In genomic region chr10:62007145-62007544, GRCh38 we compare ENCODE assay signal across 24 cellular contexts.
DNase-seq lines count a peak whose midpoint lies in the region; ATAC-seq and TF ChIP-seq lines count a peak whose summit lies in the region.
"Had no signal": no experiment of that assay in that cellular context is flagged by ENCODE, and none has a peak within 500 bp of the region (broad histone marks: within the 10 kb centered on the region; RNA-seq: fewer than 3 reads in every experiment).

No MANE protein-coding gene starts in this region.

- no peaks in the 10 kb centered on the region for H4K20me1 ChIP-seq in OCI-LY7 (ENCODE audit: insufficient read depth, low read length)

- H3K9me3 Mint-ChIP-seq in activated CD4-positive, alpha-beta T cell treated with anti-CD3 and anti-CD28 coated beads, Interleukin-2, amount 10 ng/mL, durations not matched to agents 24 days and 14 days, result peaks cover 18% of the 10 kb centered on the region
- no peaks in the 10 kb centered on the region for H3K9me3 Mint-ChIP-seq in activated naive CD8-positive, alpha-beta T cell (ENCODE audit: low read depth)
- peaks cover 3% of the 10 kb centered on the region for H3K9me3 Mint-ChIP-seq in activated naive CD8-positive, alpha-beta T cell treated with anti-CD3 and anti-CD28 coated beads for 36 hours
- H3K9me3 Mint-ChIP-seq in memory B cell, result no peaks in the 10 kb centered on the region
- H3K9me3 Mint-ChIP-seq: CD8-positive, alpha-beta memory T cell had no signal

- peaks cover 73% of the 10 kb centered on the region for H3K36me3 ChIP-seq in OCI-LY7 (ENCODE audit: insufficient read depth, low read length)
- H3K36me3 ChIP-seq: HAP-1 had no signal

- no peak overlapping the region for H2AFZ ChIP-seq in OCI-LY7 (ENCODE audit: low read length)
- H2AFZ ChIP-seq: GM23248 had no signal

- H3K79me2 ChIP-seq in OCI-LY7 (ENCODE audit: insufficient read depth, low read depth, low read length), result peaks cover 26% of the 10 kb centered on the region; the same call in 1 of the 2 replicates

- no peak for ATAC-seq in memory B cell (ENCODE audit: low read depth)
- ATAC-seq: Right ventricle myocardium inferior had no signal

- H3K4me3 Mint-ChIP-seq in activated CD4-positive, alpha-beta T cell treated with anti-CD3 and anti-CD28 coated beads, Interleukin-2, amount 10 ng/mL, durations not matched to agents 24 days and 14 days, result no peak overlapping the region
- no peak overlapping the region for H3K4me3 Mint-ChIP-seq in activated naive CD8-positive, alpha-beta T cell
- no peak overlapping the region for H3K4me3 Mint-ChIP-seq in activated naive CD8-positive, alpha-beta T cell treated with anti-CD3 and anti-CD28 coated beads for 36 hours
- H3K4me3 Mint-ChIP-seq in memory B cell, result no peak overlapping the region
- H3K4me3 Mint-ChIP-seq: CD8-positive, alpha-beta memory T cell had no signal

- TF ChIP-seq CTCF in OCI-LY7 (conservative IDR thresholded peaks at IDR 0.05; ENCODE audit: low read length) (no peak), RWPE1 (conservative IDR thresholded peaks at IDR 0.05; ENCODE audit: low read depth) (no peak)

- H3K27me3 Mint-ChIP-seq in activated CD4-positive, alpha-beta T cell treated with anti-CD3 and anti-CD28 coated beads, Interleukin-2, amount 10 ng/mL, durations not matched to agents 24 days and 14 days, result no peaks in the 10 kb centered on the region
- H3K27me3 Mint-ChIP-seq in activated naive CD8-positive, alpha-beta T cell, result no peaks in the 10 kb centered on the region
- H3K27me3 Mint-ChIP-seq in activated naive CD8-positive, alpha-beta T cell treated with anti-CD3 and anti-CD28 coated beads for 36 hours, result no peaks in the 10 kb centered on the region
- H3K27me3 Mint-ChIP-seq in memory B cell, result no peaks in the 10 kb centered on the region
- H3K27me3 Mint-ChIP-seq: CD8-positive, alpha-beta memory T cell had no signal

- H3K9me3 ChIP-seq in OCI-LY7 (ENCODE audit: low read length), result no peaks in the 10 kb centered on the region
- H3K9me3 ChIP-seq: HAP-1, SJSA1 had no signal

- H3K27ac ChIP-seq in OCI-LY7 (ENCODE audit: low read depth, low read length, poor library complexity, severe bottlenecking), result no peak overlapping the region
- no peak overlapping the region for H3K27ac ChIP-seq in RWPE1
- H3K27ac ChIP-seq: GM23248, SJSA1 had no signal

- DNase-seq in activated CD4-positive, alpha-beta T cell treated with anti-CD3 and anti-CD28 coated beads, Interleukin-2, amount 10 ng/mL, durations not matched to agents 24 days and 14 days, result no peak
- DNase-seq in activated CD4-positive, alpha-beta T cell treated with anti-CD3 and anti-CD28 coated beads, Interleukin-2, amount 50 U/mL, for 4 hours, result no peak
- no peak for DNase-seq in activated naive CD8-positive, alpha-beta T cell treated with anti-CD3 and anti-CD28 coated beads for 36 hours
- no peak for DNase-seq in memory B cell (ENCODE audit: low spot score in 2 of 2)
- no peak for DNase-seq in iPS-NIHi7 (ENCODE audit: extremely low spot score)
- no peak for DNase-seq in OCI-LY7 (ENCODE audit: low spot score)
- DNase-seq in RWPE1 (ENCODE audit: low spot score), result no peak
- DNase-seq: 8988T; C1 segment of cervical spinal cord; Calu3; CD8-positive, alpha-beta memory T cell; DMS153; GM23248; NCI-H1105 treated with DMSO at 0.1 percent for 48 hours; NCI-H1694; NCI-H2171; NCI-H345; NCI-H524; NCI-H82; OCI-M1 had no signal

- H3K9me2 ChIP-seq in OCI-LY7 (ENCODE audit: insufficient read depth, low read length), result no peaks in the 10 kb centered on the region

- H3K4me2 ChIP-seq in OCI-LY7 (ENCODE audit: low read length), result no peak overlapping the region

- H3K4me1 ChIP-seq in OCI-LY7 (ENCODE audit: insufficient read depth, low read length, poor library complexity, severe bottlenecking), result peaks cover 58% of the 10 kb centered on the region
- H3K4me1 ChIP-seq: HAP-1 had no signal

- peaks cover 57% of the 10 kb centered on the region for H3K4me1 Mint-ChIP-seq in activated CD4-positive, alpha-beta T cell treated with anti-CD3 and anti-CD28 coated beads, Interleukin-2, amount 10 ng/mL, durations not matched to agents 24 days and 14 days
- peaks cover 25% of the 10 kb centered on the region for H3K4me1 Mint-ChIP-seq in activated naive CD8-positive, alpha-beta T cell (ENCODE audit: low read depth)
- H3K4me1 Mint-ChIP-seq in activated naive CD8-positive, alpha-beta T cell treated with anti-CD3 and anti-CD28 coated beads for 36 hours, result peaks cover 35% of the 10 kb centered on the region
- H3K4me1 Mint-ChIP-seq in memory B cell, result peaks cover 63% of the 10 kb centered on the region

- intact Hi-C loops in activated CD4-positive, alpha-beta T cell treated with anti-CD3 and anti-CD28 coated beads, Interleukin-2, amount 10 ng/mL, durations not matched to agents 24 days and 14 days (cut with micrococcal nuclease), result no loop called here
- intact Hi-C loops in OCI-LY7 (cut with micrococcal nuclease; ENCODE audit: unreplicated experiment), result no loop called here

- CTCF ChIA-PET in OCI-LY7 (lab: Charles Lee; ENCODE audit: unreplicated experiment), result interaction anchor here (0.5 kb wide), 1 partner anchor 14 kb away, joined by 3 read pairs; no protein-coding TSS in a partner anchor
- CTCF ChIA-PET in RWPE1 (lab: Yijun Ruan, JAX), result no interaction called here

- peak overlapping the region; percentile 78 for H3K27ac Mint-ChIP-seq in activated CD4-positive, alpha-beta T cell treated with anti-CD3 and anti-CD28 coated beads, Interleukin-2, amount 10 ng/mL, durations not matched to agents 24 days and 14 days
- H3K27ac Mint-ChIP-seq in activated naive CD8-positive, alpha-beta T cell, result peak overlapping the region; percentile 46
- H3K27ac Mint-ChIP-seq in activated naive CD8-positive, alpha-beta T cell treated with anti-CD3 and anti-CD28 coated beads for 36 hours, result no peak overlapping the region
- peak overlapping the region; percentile 99 for H3K27ac Mint-ChIP-seq in memory B cell

- H3K36me3 Mint-ChIP-seq in activated CD4-positive, alpha-beta T cell treated with anti-CD3 and anti-CD28 coated beads, Interleukin-2, amount 10 ng/mL, durations not matched to agents 24 days and 14 days (ENCODE audit: low read depth), result peaks cover 86% of the 10 kb centered on the region
- peaks cover 55% of the 10 kb centered on the region for H3K36me3 Mint-ChIP-seq in activated naive CD8-positive, alpha-beta T cell
- H3K36me3 Mint-ChIP-seq in activated naive CD8-positive, alpha-beta T cell treated with anti-CD3 and anti-CD28 coated beads for 36 hours, result peaks cover 83% of the 10 kb centered on the region
- peaks cover 55% of the 10 kb centered on the region for H3K36me3 Mint-ChIP-seq in memory B cell

- no TSS peak for BruUV-seq in OCI-LY7 (replicated peaks; lab: Mats Ljungman, UMichigan)

- H3K4me3 ChIP-seq in OCI-LY7 (ENCODE audit: low read depth, low read length, poor library complexity, severe bottlenecking), result no peak overlapping the region
- H3K4me3 ChIP-seq: GM23248, HAP-1, SJSA1 had no signal

- POLR2A ChIA-PET in OCI-LY7 (lab: Charles Lee), result interaction anchor here (0.6 to 5.1 kb wide), 5 partner anchors 14 to 73 kb away, joined by 3 to 53 read pairs (median 3); no protein-coding TSS in a partner anchor
- POLR2A ChIA-PET in RWPE1 (lab: Yijun Ruan, JAX; ENCODE audit: low non-redundant PET), result no interaction called here
